1 cellular context compared by ENCODE assay signal in the genomic region with DNA sequence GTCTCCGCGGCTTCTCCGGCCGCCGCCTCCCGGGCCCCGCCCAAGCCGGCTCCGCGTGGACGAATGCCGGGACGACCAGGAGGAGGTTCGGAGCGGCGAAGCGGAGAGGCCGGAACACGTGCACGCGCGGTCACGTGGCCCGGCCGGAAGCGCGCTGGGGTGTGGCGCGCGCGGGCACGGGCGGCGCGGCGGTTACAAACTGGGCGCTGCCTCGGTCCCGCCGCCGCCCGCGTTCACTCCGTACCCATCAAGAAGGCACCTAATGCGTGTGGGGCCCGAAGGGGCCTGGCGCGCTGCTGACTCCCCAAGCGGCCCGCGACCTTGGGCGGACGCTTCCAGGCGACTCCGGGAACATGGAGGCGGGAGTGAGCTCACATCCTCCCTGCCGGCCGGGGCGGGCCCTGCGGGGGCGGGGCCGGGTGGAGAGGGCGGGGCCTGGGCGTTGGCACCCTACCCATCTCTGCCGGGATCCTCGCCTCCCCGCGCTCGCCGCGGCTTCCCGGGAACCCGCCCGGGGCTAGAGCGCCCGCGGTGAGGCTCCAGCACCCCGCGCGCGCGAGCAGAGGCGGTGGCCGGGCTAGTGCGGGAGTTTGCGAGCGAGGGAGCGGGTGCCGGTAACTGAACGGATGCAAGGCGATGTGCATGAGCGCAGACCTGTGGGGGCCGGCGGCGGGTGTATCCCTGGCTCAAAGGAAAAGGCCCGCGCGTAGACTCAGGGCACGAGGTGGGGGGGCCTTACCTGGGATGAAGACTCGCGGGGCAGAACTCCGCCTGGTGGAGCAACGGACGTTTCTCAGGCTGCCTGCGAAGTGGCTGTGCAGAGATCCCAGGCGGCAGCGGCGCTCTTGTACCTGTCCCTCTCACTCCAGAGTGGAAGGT.
TF ChIP-seq lines count a peak whose summit lies in the region.

A gene (minus strand): TSS at position 367 of the 879 bp plus-strand sequence. CDS start 424 bp downstream, outside the sequence.

TF ChIP-seq in WTC11, 78 proteins besides CTCF, POLR2A, EP300 and RAD21 (continued from another document):
- TF ChIP-seq FOXJ3 (CRISPR knock-in tag; IDR thresholded peaks at IDR 0.05; ENCODE audit: borderline replicate concordance) (no peak), GABPB1 (CRISPR knock-in tag; IDR thresholded peaks at IDR 0.05) (0 out of 2 replicates have a peak, but pooled peaks have one; percentile 6), NR2C2 (CRISPR knock-in tag; IDR thresholded peaks at IDR 0.05) (peak; percentile 86), GTF2I (CRISPR knock-in tag; conservative IDR thresholded peaks at IDR 0.05) (no peak), EMX1 (CRISPR knock-in tag; IDR thresholded peaks at IDR 0.05) (no peak), ZNF317 (CRISPR knock-in tag; IDR thresholded peaks at IDR 0.05; ENCODE audit: borderline replicate concordance, low read depth) (peak; percentile 85), IRF2 (CRISPR knock-in tag; IDR thresholded peaks at IDR 0.05; ENCODE audit: borderline replicate concordance, low read depth) (peak; percentile 94), ZNF416 (CRISPR knock-in tag; IDR thresholded peaks at IDR 0.05) (no peak), NR1H2 (CRISPR knock-in tag; IDR thresholded peaks at IDR 0.05) (no peak; the same call in 1 of the 2 replicates), TEAD1 (CRISPR knock-in tag; IDR thresholded peaks at IDR 0.05) (peak; percentile 99), JUN (CRISPR knock-in tag; IDR thresholded peaks at IDR 0.05) (peak; percentile 98), TEAD4 (CRISPR knock-in tag; IDR thresholded peaks at IDR 0.05) (peak; percentile 89; the same call in 1 of the 2 replicates), FOXP1 (CRISPR knock-in tag; IDR thresholded peaks at IDR 0.05; ENCODE audit: borderline replicate concordance) (peak; percentile 100), SMAD4 (CRISPR knock-in tag; IDR thresholded peaks at IDR 0.05) (peak; percentile 92), MYBL2 (CRISPR knock-in tag; IDR thresholded peaks at IDR 0.05) (peak; percentile 94; the same call in 1 of the 2 replicates), ZNF423 (CRISPR knock-in tag; IDR thresholded peaks at IDR 0.05) (peak; percentile 64; the same call in 1 of the 2 replicates), ZNF396 (CRISPR knock-in tag; IDR thresholded peaks at IDR 0.05; ENCODE audit: borderline replicate concordance) (no peak), CREM (CRISPR knock-in tag; IDR thresholded peaks at IDR 0.05) (peak; percentile 94), NFYB (CRISPR knock-in tag; conservative IDR thresholded peaks at IDR 0.05; ENCODE audit: low read depth) (peak; percentile 68), NFATC4 (CRISPR knock-in tag; IDR thresholded peaks at IDR 0.05) (no peak), ZNF138 (CRISPR knock-in tag; conservative IDR thresholded peaks at IDR 0.05) (peak; percentile 99), SP1 (CRISPR knock-in tag; conservative IDR thresholded peaks at IDR 0.05) (peak; percentile 86), ZNF232 (CRISPR knock-in tag; IDR thresholded peaks at IDR 0.05) (peak; percentile 99)
- TF ChIP-seq, protein P1, sequence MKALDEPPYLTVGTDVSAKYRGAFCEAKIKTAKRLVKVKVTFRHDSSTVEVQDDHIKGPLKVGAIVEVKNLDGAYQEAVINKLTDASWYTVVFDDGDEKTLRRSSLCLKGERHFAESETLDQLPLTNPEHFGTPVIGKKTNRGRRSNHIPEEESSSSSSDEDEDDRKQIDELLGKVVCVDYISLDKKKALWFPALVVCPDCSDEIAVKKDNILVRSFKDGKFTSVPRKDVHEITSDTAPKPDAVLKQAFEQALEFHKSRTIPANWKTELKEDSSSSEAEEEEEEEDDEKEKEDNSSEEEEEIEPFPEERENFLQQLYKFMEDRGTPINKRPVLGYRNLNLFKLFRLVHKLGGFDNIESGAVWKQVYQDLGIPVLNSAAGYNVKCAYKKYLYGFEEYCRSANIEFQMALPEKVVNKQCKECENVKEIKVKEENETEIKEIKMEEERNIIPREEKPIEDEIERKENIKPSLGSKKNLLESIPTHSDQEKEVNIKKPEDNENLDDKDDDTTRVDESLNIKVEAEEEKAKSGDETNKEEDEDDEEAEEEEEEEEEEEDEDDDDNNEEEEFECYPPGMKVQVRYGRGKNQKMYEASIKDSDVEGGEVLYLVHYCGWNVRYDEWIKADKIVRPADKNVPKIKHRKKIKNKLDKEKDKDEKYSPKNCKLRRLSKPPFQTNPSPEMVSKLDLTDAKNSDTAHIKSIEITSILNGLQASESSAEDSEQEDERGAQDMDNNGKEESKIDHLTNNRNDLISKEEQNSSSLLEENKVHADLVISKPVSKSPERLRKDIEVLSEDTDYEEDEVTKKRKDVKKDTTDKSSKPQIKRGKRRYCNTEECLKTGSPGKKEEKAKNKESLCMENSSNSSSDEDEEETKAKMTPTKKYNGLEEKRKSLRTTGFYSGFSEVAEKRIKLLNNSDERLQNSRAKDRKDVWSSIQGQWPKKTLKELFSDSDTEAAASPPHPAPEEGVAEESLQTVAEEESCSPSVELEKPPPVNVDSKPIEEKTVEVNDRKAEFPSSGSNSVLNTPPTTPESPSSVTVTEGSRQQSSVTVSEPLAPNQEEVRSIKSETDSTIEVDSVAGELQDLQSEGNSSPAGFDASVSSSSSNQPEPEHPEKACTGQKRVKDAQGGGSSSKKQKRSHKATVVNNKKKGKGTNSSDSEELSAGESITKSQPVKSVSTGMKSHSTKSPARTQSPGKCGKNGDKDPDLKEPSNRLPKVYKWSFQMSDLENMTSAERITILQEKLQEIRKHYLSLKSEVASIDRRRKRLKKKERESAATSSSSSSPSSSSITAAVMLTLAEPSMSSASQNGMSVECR (CRISPR knock-in tag; IDR thresholded peaks at IDR 0.05; ENCODE audit: borderline replicate concordance) = peak; percentile 99
- TF ChIP-seq, protein P2, sequence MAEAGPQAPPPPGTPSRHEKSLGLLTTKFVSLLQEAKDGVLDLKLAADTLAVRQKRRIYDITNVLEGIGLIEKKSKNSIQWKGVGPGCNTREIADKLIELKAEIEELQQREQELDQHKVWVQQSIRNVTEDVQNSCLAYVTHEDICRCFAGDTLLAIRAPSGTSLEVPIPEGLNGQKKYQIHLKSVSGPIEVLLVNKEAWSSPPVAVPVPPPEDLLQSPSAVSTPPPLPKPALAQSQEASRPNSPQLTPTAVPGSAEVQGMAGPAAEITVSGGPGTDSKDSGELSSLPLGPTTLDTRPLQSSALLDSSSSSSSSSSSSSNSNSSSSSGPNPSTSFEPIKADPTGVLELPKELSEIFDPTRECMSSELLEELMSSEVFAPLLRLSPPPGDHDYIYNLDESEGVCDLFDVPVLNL (CRISPR knock-in tag; IDR thresholded peaks at IDR 0.05; ENCODE audit: borderline replicate concordance, low read depth) = peak; percentile 93
- TF ChIP-seq, protein P3, sequence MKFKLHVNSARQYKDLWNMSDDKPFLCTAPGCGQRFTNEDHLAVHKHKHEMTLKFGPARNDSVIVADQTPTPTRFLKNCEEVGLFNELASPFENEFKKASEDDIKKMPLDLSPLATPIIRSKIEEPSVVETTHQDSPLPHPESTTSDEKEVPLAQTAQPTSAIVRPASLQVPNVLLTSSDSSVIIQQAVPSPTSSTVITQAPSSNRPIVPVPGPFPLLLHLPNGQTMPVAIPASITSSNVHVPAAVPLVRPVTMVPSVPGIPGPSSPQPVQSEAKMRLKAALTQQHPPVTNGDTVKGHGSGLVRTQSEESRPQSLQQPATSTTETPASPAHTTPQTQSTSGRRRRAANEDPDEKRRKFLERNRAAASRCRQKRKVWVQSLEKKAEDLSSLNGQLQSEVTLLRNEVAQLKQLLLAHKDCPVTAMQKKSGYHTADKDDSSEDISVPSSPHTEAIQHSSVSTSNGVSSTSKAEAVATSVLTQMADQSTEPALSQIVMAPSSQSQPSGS (CRISPR knock-in tag; IDR thresholded peaks at IDR 0.05; ENCODE audit: borderline replicate concordance, low read depth) = peak; percentile 79
- TF ChIP-seq, protein P4, sequence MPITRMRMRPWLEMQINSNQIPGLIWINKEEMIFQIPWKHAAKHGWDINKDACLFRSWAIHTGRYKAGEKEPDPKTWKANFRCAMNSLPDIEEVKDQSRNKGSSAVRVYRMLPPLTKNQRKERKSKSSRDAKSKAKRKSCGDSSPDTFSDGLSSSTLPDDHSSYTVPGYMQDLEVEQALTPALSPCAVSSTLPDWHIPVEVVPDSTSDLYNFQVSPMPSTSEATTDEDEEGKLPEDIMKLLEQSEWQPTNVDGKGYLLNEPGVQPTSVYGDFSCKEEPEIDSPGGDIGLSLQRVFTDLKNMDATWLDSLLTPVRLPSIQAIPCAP (CRISPR knock-in tag; IDR thresholded peaks at IDR 0.05) = peak; percentile 99
- TF ChIP-seq, protein P5, sequence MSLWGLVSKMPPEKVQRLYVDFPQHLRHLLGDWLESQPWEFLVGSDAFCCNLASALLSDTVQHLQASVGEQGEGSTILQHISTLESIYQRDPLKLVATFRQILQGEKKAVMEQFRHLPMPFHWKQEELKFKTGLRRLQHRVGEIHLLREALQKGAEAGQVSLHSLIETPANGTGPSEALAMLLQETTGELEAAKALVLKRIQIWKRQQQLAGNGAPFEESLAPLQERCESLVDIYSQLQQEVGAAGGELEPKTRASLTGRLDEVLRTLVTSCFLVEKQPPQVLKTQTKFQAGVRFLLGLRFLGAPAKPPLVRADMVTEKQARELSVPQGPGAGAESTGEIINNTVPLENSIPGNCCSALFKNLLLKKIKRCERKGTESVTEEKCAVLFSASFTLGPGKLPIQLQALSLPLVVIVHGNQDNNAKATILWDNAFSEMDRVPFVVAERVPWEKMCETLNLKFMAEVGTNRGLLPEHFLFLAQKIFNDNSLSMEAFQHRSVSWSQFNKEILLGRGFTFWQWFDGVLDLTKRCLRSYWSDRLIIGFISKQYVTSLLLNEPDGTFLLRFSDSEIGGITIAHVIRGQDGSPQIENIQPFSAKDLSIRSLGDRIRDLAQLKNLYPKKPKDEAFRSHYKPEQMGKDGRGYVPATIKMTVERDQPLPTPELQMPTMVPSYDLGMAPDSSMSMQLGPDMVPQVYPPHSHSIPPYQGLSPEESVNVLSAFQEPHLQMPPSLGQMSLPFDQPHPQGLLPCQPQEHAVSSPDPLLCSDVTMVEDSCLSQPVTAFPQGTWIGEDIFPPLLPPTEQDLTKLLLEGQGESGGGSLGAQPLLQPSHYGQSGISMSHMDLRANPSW (CRISPR knock-in tag; conservative IDR thresholded peaks at IDR 0.05; ENCODE audit: low read depth) = peak; percentile 82; the same call in 1 of the 2 replicates
- TF ChIP-seq, protein P6, sequence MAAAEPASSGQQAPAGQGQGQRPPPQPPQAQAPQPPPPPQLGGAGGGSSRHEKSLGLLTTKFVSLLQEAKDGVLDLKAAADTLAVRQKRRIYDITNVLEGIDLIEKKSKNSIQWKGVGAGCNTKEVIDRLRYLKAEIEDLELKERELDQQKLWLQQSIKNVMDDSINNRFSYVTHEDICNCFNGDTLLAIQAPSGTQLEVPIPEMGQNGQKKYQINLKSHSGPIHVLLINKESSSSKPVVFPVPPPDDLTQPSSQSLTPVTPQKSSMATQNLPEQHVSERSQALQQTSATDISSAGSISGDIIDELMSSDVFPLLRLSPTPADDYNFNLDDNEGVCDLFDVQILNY (CRISPR knock-in tag; IDR thresholded peaks at IDR 0.05) = peak; percentile 99
- TF ChIP-seq, protein P7, sequence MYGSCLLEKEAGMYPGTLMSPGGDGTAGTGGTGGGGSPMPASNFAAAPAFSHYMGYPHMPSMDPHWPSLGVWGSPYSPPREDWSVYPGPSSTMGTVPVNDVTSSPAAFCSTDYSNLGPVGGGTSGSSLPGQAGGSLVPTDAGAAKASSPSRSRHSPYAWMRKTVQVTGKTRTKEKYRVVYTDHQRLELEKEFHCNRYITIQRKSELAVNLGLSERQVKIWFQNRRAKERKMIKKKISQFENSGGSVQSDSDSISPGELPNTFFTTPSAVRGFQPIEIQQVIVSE (CRISPR knock-in tag; IDR thresholded peaks at IDR 0.05; ENCODE audit: borderline replicate concordance) = no peak
- TF ChIP-seq, protein P8, sequence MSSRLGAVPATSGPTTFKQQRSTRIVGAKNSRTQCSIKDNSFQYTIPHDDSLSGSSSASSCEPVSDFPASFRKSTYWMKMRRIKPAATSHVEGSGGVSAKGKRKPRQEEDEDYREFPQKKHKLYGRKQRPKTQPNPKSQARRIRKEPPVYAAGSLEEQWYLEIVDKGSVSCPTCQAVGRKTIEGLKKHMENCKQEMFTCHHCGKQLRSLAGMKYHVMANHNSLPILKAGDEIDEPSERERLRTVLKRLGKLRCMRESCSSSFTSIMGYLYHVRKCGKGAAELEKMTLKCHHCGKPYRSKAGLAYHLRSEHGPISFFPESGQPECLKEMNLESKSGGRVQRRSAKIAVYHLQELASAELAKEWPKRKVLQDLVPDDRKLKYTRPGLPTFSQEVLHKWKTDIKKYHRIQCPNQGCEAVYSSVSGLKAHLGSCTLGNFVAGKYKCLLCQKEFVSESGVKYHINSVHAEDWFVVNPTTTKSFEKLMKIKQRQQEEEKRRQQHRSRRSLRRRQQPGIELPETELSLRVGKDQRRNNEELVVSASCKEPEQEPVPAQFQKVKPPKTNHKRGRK (CRISPR knock-in tag; IDR thresholded peaks at IDR 0.05; ENCODE audit: borderline replicate concordance) = 0 out of 2 replicates have a peak, but pooled peaks have one; percentile 50
- TF ChIP-seq, protein P9, sequence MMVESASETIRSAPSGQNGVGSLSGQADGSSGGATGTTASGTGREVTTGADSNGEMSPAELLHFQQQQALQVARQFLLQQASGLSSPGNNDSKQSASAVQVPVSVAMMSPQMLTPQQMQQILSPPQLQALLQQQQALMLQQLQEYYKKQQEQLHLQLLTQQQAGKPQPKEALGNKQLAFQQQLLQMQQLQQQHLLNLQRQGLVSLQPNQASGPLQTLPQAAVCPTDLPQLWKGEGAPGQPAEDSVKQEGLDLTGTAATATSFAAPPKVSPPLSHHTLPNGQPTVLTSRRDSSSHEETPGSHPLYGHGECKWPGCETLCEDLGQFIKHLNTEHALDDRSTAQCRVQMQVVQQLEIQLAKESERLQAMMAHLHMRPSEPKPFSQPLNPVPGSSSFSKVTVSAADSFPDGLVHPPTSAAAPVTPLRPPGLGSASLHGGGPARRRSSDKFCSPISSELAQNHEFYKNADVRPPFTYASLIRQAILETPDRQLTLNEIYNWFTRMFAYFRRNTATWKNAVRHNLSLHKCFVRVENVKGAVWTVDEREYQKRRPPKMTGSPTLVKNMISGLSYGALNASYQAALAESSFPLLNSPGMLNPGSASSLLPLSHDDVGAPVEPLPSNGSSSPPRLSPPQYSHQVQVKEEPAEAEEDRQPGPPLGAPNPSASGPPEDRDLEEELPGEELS (CRISPR knock-in tag; IDR thresholded peaks at IDR 0.05) = peak; percentile 100
- TF ChIP-seq, protein P10, sequence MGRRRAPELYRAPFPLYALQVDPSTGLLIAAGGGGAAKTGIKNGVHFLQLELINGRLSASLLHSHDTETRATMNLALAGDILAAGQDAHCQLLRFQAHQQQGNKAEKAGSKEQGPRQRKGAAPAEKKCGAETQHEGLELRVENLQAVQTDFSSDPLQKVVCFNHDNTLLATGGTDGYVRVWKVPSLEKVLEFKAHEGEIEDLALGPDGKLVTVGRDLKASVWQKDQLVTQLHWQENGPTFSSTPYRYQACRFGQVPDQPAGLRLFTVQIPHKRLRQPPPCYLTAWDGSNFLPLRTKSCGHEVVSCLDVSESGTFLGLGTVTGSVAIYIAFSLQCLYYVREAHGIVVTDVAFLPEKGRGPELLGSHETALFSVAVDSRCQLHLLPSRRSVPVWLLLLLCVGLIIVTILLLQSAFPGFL (CRISPR knock-in tag; IDR thresholded peaks at IDR 0.05; ENCODE audit: borderline replicate concordance) = peak; percentile 81; the same call in 1 of the 2 replicates
- TF ChIP-seq, protein P11, sequence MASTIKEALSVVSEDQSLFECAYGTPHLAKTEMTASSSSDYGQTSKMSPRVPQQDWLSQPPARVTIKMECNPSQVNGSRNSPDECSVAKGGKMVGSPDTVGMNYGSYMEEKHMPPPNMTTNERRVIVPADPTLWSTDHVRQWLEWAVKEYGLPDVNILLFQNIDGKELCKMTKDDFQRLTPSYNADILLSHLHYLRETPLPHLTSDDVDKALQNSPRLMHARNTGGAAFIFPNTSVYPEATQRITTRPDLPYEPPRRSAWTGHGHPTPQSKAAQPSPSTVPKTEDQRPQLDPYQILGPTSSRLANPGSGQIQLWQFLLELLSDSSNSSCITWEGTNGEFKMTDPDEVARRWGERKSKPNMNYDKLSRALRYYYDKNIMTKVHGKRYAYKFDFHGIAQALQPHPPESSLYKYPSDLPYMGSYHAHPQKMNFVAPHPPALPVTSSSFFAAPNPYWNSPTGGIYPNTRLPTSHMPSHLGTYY (CRISPR knock-in tag; IDR thresholded peaks at IDR 0.05) = no peak
TF ChIP-seq in WTC11: peak in this region for 54.
